Comparison of ENCODE assay signal across 1 cellular context in genomic region chr5:34699155-34700077, GRCh38.
TF ChIP-seq lines count a peak whose summit lies in the region.

No MANE protein-coding gene starts in this region.

TF ChIP-seq in K562, 482 proteins besides CTCF, POLR2A, EP300 and RAD21 (continued from another document and continues in another):
- TF ChIP-seq ZBTB11 (CRISPR knock-in tag; IDR thresholded peaks at IDR 0.05) (peak in 1 of 3 experiments; percentile 90; a peak in 2 of 6 replicates), CBX1 (IDR thresholded peaks at IDR 0.05; ENCODE audit: low read depth) (no peak), FOXK2 (conservative IDR thresholded peaks at IDR 0.05 in 1 of 2, IDR thresholded peaks at IDR 0.05 in 1 of 2; ENCODE audit: low read depth in 2 of 2) (peak; percentile 89 to 93), C11orf30 (IDR thresholded peaks at IDR 0.05; ENCODE audit: low read depth) (no peak), KLF1 (tag; IDR thresholded peaks at IDR 0.05) (peak; percentile 97), TSHZ1 (CRISPR knock-in tag; IDR thresholded peaks at IDR 0.05) (no peak), EP400 (IDR thresholded peaks at IDR 0.05) (peak; percentile 61), MNT (conservative IDR thresholded peaks at IDR 0.05) (peak in 1 of 2 experiments; percentile 79; a peak in 3 of 4 replicates), PML (IDR thresholded peaks at IDR 0.05; ENCODE audit: low read length) (peak; percentile 99), CXXC5 (CRISPR knock-in tag; IDR thresholded peaks at IDR 0.05) (peak; percentile 100), MAFK (IDR thresholded peaks at IDR 0.05; ENCODE audit: low read length) (peak; percentile 10; the same call in 1 of the 2 replicates), CHAMP1 (IDR thresholded peaks at IDR 0.05) (peak; percentile 97), PPARD (CRISPR knock-in tag; IDR thresholded peaks at IDR 0.05) (no peak), ZNF165 (CRISPR knock-in tag; IDR thresholded peaks at IDR 0.05; ENCODE audit: borderline replicate concordance) (no peak), ILF3 (IDR thresholded peaks at IDR 0.05; ENCODE audit: borderline replicate concordance) (0 out of 2 replicates have a peak, but pooled peaks have one; percentile 43), THRB (CRISPR knock-in tag; conservative IDR thresholded peaks at IDR 0.05) (0 out of 2 replicates have a peak, but pooled peaks have one; percentile 20), ZBTB33 (CRISPR knock-in tag; IDR thresholded peaks at IDR 0.05) (no peak), ZBTB40 (IDR thresholded peaks at IDR 0.05) (no peak), ZBTB40 (CRISPR knock-in tag; IDR thresholded peaks at IDR 0.05) (no peak), PKNOX1 (IDR thresholded peaks at IDR 0.05) (peak; percentile 91), STAT5A (IDR thresholded peaks at IDR 0.05; ENCODE audit: borderline replicate concordance, low read length) (peak; percentile 96)
